Comparison of ENCODE assay signal across 10 cellular contexts in genomic region chr16:70162041-70162451, GRCh38. TPM values are rescaled to one million over a fixed set of nuclear protein-coding genes. Genes with fewer than 3 reads are reported as not detected.
DNase-seq lines count a peak whose midpoint lies in the region; ATAC-seq, FAIRE-seq and TF ChIP-seq lines count a peak whose summit lies in the region.
"Had no signal": no experiment of that assay in that cellular context is flagged by ENCODE, and none has a peak within 500 bp of the region (broad histone marks: within the 10 kb centered on the region; RNA-seq: fewer than 3 reads in every experiment).

No MANE protein-coding gene starts in this region.

- ATAC-seq in K562 (no peak; the same call in 1 of the 3 replicates), left lung (peak; percentile 54), GM18519 (IDR thresholded peaks at IDR 0.05; ENCODE audit: low FRiP score, unreplicated experiment) (no peak), gastrocnemius medialis (no peak)

- H4K5ac ChIP-seq in H9 (ENCODE audit: insufficient read length, low read depth, low read length): no peak overlapping the region

- no peaks in the 10 kb centered on the region for H3K27me3 Mint-ChIP-seq in H9 (ENCODE audit: low read depth)

- no peak for TF ChIP-seq EP300 in K562 (IDR thresholded peaks at IDR 0.05; ENCODE audit: low read length)

- H3K27ac Mint-ChIP-seq in H9: peak overlapping the region; percentile 9 to 54 (median 46); a peak in 4 of 7 replicates

- H2AFZ ChIP-seq in H9 (ENCODE audit: low read length) (no peak overlapping the region), K562 (ENCODE audit: low read depth, low read length) (no peak overlapping the region)

- no peaks in the 10 kb centered on the region for H3K23me2 ChIP-seq in H9 (ENCODE audit: insufficient read length, low read depth, low read length, poor library complexity, severe bottlenecking)

- CTCF ChIA-PET in K562 (lab: Yijun Ruan, JAX; ENCODE audit: low intra/inter-chr PET ratio): no interaction called here

- DNase-seq in A172 (ENCODE audit: low spot score) (peak; percentile 91), H9 (no peak), K562 (ENCODE audit: extremely low read depth in 1 of 4, low spot score in 3 of 4) (peak in 3 of 4 experiments; percentile 17 to 23 (median 17)), left lung (no peak), dedifferentiated amniotic fluid mesenchymal stem cell (ENCODE audit: extremely low spot score) (no peak), activated gamma-delta T cell (lab: John Stamatoyannopoulos, UW) (no peak), gastrocnemius medialis (no peak)
- DNase-seq: Calu3 had no signal

- no peak overlapping the region for H2AK5ac ChIP-seq in H9 (ENCODE audit: insufficient read length, low read length)

- intact Hi-C loops in K562 (cut with micrococcal nuclease) (no loop called here), left lung (cut with DNase I) (no loop called here), gastrocnemius medialis (cut with DNase I; ENCODE audit: low total_unique reads) (no loop called here)

- H3K79me2 ChIP-seq in H9 (ENCODE audit: insufficient read depth, low read length) (no peaks in the 10 kb centered on the region), K562 (ENCODE audit: control insufficient read depth, insufficient read depth, low read length) (no peaks in the 10 kb centered on the region)

- in situ Hi-C loops in K562 (cut with MboI): loop anchor here (10.0 kb wide), 1 partner anchor 217 kb away; no protein-coding TSS in a partner anchor
- in situ Hi-C loops in gastrocnemius medialis (cut with MboI; ENCODE audit: low sequenced_read_pairs in 4 of 4): no loop called here

- H3K36me3 ChIP-seq in K562 (ENCODE audit: control insufficient read depth, insufficient read depth, low read length) (peaks cover 54% of the 10 kb centered on the region), left lung (peaks cover 0 to 59% of the 10 kb centered on the region in 2 donors), gastrocnemius medialis (peaks cover 0 to 55% of the 10 kb centered on the region in 2 donors)

- no peak overlapping the region for H3K4me3 ChIP-seq in K562
- no peak overlapping the region for H3K4me3 ChIP-seq in left lung
- H3K4me3 ChIP-seq in gastrocnemius medialis: no peak overlapping the region

- H3K36me3 Mint-ChIP-seq in H9 (ENCODE audit: insufficient read depth in 1 of 3, low read depth in 3 of 3): peaks cover 2 to 12% (median 12%) of the 10 kb centered on the region in 3 experiments; a peak in 5 of 7 replicates

- H2BK15ac ChIP-seq in H9 (ENCODE audit: low read depth, low read length): no peak overlapping the region

- no peak overlapping the region for H3K4ac ChIP-seq in H9 (ENCODE audit: low read depth, low read length)

- H3K27ac ChIP-seq in H9 (ENCODE audit: insufficient read length, low read depth, low read length) (no peak overlapping the region), K562 (ENCODE audit: extremely low read depth, low read depth, low read length) (no peak overlapping the region), left lung (no peak overlapping the region), gastrocnemius medialis (no peak overlapping the region)

- no peak overlapping the region for H3T11ph ChIP-seq in H9 (ENCODE audit: low read length)

- no peak for FAIRE-seq in K562 (lab: Jason Lieb, UNC)

- H3K18ac ChIP-seq in H9 (ENCODE audit: insufficient read length, low read depth, low read length): no peak overlapping the region

- H3K14ac ChIP-seq in H9 (ENCODE audit: insufficient read depth, low read length): no peak overlapping the region

- no CpG with 5 or more reads among the region's 7 CpGs for WGBS in H9 (ENCODE audit: extremely low coverage, insufficient read length, low lambda C conversion rate)
- 43% methylated on average over 7 of the region's 7 CpGs for WGBS in K562 (ENCODE audit: insufficient coverage, low coverage, missing lambda C conversion rate)

- H2BK20ac ChIP-seq in H9 (ENCODE audit: low read depth, low read length, poor library complexity, severe bottlenecking): no peak overlapping the region

- no peak overlapping the region for H4K8ac ChIP-seq in H9 (replicated peaks; ENCODE audit: insufficient read length, low read depth, low read length)

- H3K56ac ChIP-seq in H9 (ENCODE audit: insufficient read length, low read depth, low read length): no peak overlapping the region

- no peak for TF ChIP-seq RAD21 in K562 (CRISPR knock-in tag; conservative IDR thresholded peaks at IDR 0.05 in 1 of 2, IDR thresholded peaks at IDR 0.05 in 1 of 2)

- H3K9me3 ChIP-seq in H9 (ENCODE audit: control insufficient read depth, low read depth, low read length): no peaks in the 10 kb centered on the region
- no peaks in the 10 kb centered on the region for H3K9me3 ChIP-seq in K562 (replicated peaks; ENCODE audit: control insufficient read depth, insufficient read depth, low read depth, low read length)
- no peaks in the 10 kb centered on the region for H3K9me3 ChIP-seq in left lung
- no peaks in the 10 kb centered on the region for H3K9me3 ChIP-seq in gastrocnemius medialis

- no peak overlapping the region for H2BK120ac ChIP-seq in H9 (ENCODE audit: low read depth, low read length, poor library complexity, severe bottlenecking)

- H3K4me2 ChIP-seq in H9 (ENCODE audit: insufficient read depth, insufficient read length, low read length) (no peak overlapping the region), K562 (ENCODE audit: insufficient read depth, low read length) (no peak overlapping the region)

- H3K4me1 ChIP-seq in H9 (ENCODE audit: insufficient read depth, low read length): no peaks in the 10 kb centered on the region
- peaks cover 0 to 4% of the 10 kb centered on the region in 2 experiments; a peak in 1 of 5 replicates for H3K4me1 ChIP-seq in K562 (replicated peaks in 1 of 2; ENCODE audit: control insufficient read depth in 2 of 2, insufficient read depth in 2 of 2, low read length in 2 of 2)
- no peaks in the 10 kb centered on the region for H3K4me1 ChIP-seq in left lung
- no peaks in the 10 kb centered on the region for H3K4me1 ChIP-seq in gastrocnemius medialis

- no peak overlapping the region for H2BK12ac ChIP-seq in H9 (ENCODE audit: insufficient read length, low read depth, low read length)

- no TSS peak for BruUV-seq in K562 (replicated peaks; lab: Mats Ljungman, UMichigan)

- H3K79me1 ChIP-seq in H9 (ENCODE audit: insufficient read depth, low read depth, low read length, poor library complexity, severe bottlenecking): no peaks in the 10 kb centered on the region

- no peak overlapping the region for H2BK5ac ChIP-seq in H9 (ENCODE audit: insufficient read length, low read length)

- no peak for TF ChIP-seq CTCF in H9 (conservative IDR thresholded peaks at IDR 0.05)
- no peak for TF ChIP-seq CTCF in K562 (IDR thresholded peaks at IDR 0.05 in 2 of 3, conservative IDR thresholded peaks at IDR 0.05 in 1 of 3; ENCODE audit: insufficient read depth in 2 of 3, low read depth in 1 of 3, low read length in 3 of 3)
- TF ChIP-seq CTCF in left lung (IDR thresholded peaks at IDR 0.05): no peak
- no peak for TF ChIP-seq CTCF in gastrocnemius medialis (IDR thresholded peaks at IDR 0.05 in 4 of 5, conservative IDR thresholded peaks at IDR 0.05 in 1 of 5)

- TF ChIP-seq POLR2A in K562 (conservative IDR thresholded peaks at IDR 0.05): no peak
- TF ChIP-seq POLR2A in gastrocnemius medialis (IDR thresholded peaks at IDR 0.05): no peak

- H3K9me3 Mint-ChIP-seq in H9: no peaks in the 10 kb centered on the region

- no peaks in the 10 kb centered on the region for H3K27me3 ChIP-seq in H9 (ENCODE audit: insufficient read depth, low read length)
- H3K27me3 ChIP-seq in K562 (ENCODE audit: control insufficient read depth in 2 of 2, insufficient read depth in 2 of 2, low read length in 2 of 2): no peaks in the 10 kb centered on the region; a peak in 1 of 5 replicates
- H3K27me3 ChIP-seq in left lung: no peaks in the 10 kb centered on the region
- no peaks in the 10 kb centered on the region for H3K27me3 ChIP-seq in gastrocnemius medialis

- no peak overlapping the region for H3K9ac ChIP-seq in H9 (ENCODE audit: extremely low read depth, insufficient read length, low read length)
- no peak overlapping the region for H3K9ac ChIP-seq in K562 (ENCODE audit: insufficient read depth in 1 of 2, low read depth in 2 of 2, low read length in 2 of 2)

- H4K20me1 ChIP-seq in H9 (ENCODE audit: control insufficient read depth, insufficient read depth, insufficient read length) (no peaks in the 10 kb centered on the region), K562 (replicated peaks; ENCODE audit: control insufficient read depth, insufficient read depth, low read length) (peaks cover 3% of the 10 kb centered on the region; the same call in 1 of the 2 replicates)

- no peak overlapping the region for H3K4me3 Mint-ChIP-seq in H9

- H3K4me1 Mint-ChIP-seq in H9: peaks cover 0 to 5% of the 10 kb centered on the region in 2 experiments; a peak in 1 of 4 replicates

- POLR2A ChIA-PET in K562 (lab: Yijun Ruan, JAX): interaction anchor here (0.5 to 0.6 kb wide), 2 partner anchors 90 to 1335 kb away, joined by 3 read pairs; partner anchors contain the start of gene EXOSC6

- H4K91ac ChIP-seq in H9 (ENCODE audit: insufficient read length, low read depth, low read length): no peak overlapping the region

- no peak overlapping the region for H3K23ac ChIP-seq in H9 (ENCODE audit: insufficient read length, low read depth, low read length)

- H3K9me1 ChIP-seq in K562 (ENCODE audit: control insufficient read depth, insufficient read depth, low read length): no peaks in the 10 kb centered on the region

RNA-seq across cellular contexts. Expression of gene CLEC18C, which starts 11.5 kb away (rescaled TPM):
- total RNA-seq in A172 (2014; rRNA removed; shearing (Covaris generic)): 3.3 and 3.6 TPM in 2 replicates
- total RNA-seq in H9 (2021) (0.11 TPM in 1 of 2 replicates, not detected in the other), K562 (2014; rRNA removed) (1.0 and 1.3 TPM in 2 replicates), K562 (2014; rRNA removed; fragmentation: Illumina TruSeq; extraction: Trizol) (0.15 TPM in 1 of 2 replicates, not detected in the other), K562 (2015; rRNA removed; fragmentation: Illumina TruSeq; extraction: Trizol) (0.54 and 0.90 TPM in 2 replicates), K562 (2021) (0.62 and 0.89 TPM in 2 replicates), left lung (under 1 TPM in 1 of 2 donors, not detected in 1; 0.15 TPM), gastrocnemius medialis (under 1 TPM in 3 of 4 donors, not detected in 1; 0.18 to 0.49 (median 0.41) TPM)
- total RNA-seq in K562 (2011; cell fraction: chromatin; rRNA removed; ENCODE audit: low replicate concordance): 6.2 and 13.1 TPM in 2 replicates
- total RNA-seq in K562 (2011; cell fraction: nucleolus; rRNA removed): 11.7 TPM in 2 replicates
- total RNA-seq in K562 (2011; cell fraction: nucleoplasm; rRNA removed): 5.7 and 6.2 TPM in 2 replicates
- polyA plus RNA-seq in K562 (2011; rRNA removed) (0.35 and 1.1 TPM in 2 replicates), K562 (2014; fragmentation: Illumina TruSeq; extraction: Trizol) (0.06 and 0.11 TPM in 2 replicates), K562 (2014; fragmentation: Nextera tagmentation; extraction: Ambion mirVana) (not detected), K562 (2014; rRNA removed) (0.38 and 0.60 TPM in 2 replicates)
- 0.24 TPM in 2 replicates for polyA plus RNA-seq in K562 (2011; cell fraction: cytosol; rRNA removed)
- polyA plus RNA-seq in K562 (2011; cell fraction: nucleus; rRNA removed): 10.8 and 12.1 TPM in 2 replicates
- 0.39 and 0.89 TPM in 2 replicates for polyA plus RNA-seq in K562 (2012)
- 0.99 and 1.0 TPM in 2 replicates for polyA minus RNA-seq in K562 (2011; rRNA and poly(A)+ RNA removed)
- 0.95 and 2.3 TPM in 2 replicates for polyA minus RNA-seq in K562 (2011; cell fraction: cytosol; rRNA and poly(A)+ RNA removed)
- polyA minus RNA-seq in K562 (2011; cell fraction: nucleus; rRNA and poly(A)+ RNA removed): 6.7 and 8.3 TPM in 2 replicates
- total RNA-seq: subcutaneous adipose tissue had no signal

RNA-seq across cellular contexts. Expression of gene PDPR, which starts 47.9 kb away (rescaled TPM):
- total RNA-seq in A172 (2014; rRNA removed; shearing (Covaris generic)): 14.5 and 16.6 TPM in 2 replicates
- total RNA-seq in H9 (2021) (35.4 and 37.2 TPM in 2 replicates), K562 (2014; rRNA removed) (10.9 and 15.4 TPM in 2 replicates), K562 (2014; rRNA removed; fragmentation: Illumina TruSeq; extraction: Trizol) (15.9 and 16.8 TPM in 2 replicates), K562 (2015; rRNA removed; fragmentation: Illumina TruSeq; extraction: Trizol) (19.2 and 19.5 TPM in 2 replicates), K562 (2021) (26.0 and 26.9 TPM in 2 replicates), left lung (10 to 100 TPM; 16.5 to 26.0 TPM), gastrocnemius medialis (10 to 100 TPM; 20.2 to 25.4 (median 22.8) TPM)
- total RNA-seq in K562 (2011; cell fraction: chromatin; rRNA removed; ENCODE audit: low replicate concordance): 91.0 and 117 TPM in 2 replicates
- total RNA-seq in K562 (2011; cell fraction: nucleolus; rRNA removed): 62.0 and 64.2 TPM in 2 replicates
- total RNA-seq in K562 (2011; cell fraction: nucleoplasm; rRNA removed): 66.8 and 71.5 TPM in 2 replicates
- polyA plus RNA-seq in K562 (2011; rRNA removed) (33.6 and 35.7 TPM in 2 replicates), K562 (2014; fragmentation: Illumina TruSeq; extraction: Trizol) (26.1 and 28.0 TPM in 2 replicates), K562 (2014; fragmentation: Nextera tagmentation; extraction: Ambion mirVana) (1 to 10 TPM; 4.9 to 7.8 TPM), K562 (2014; rRNA removed) (19.1 and 21.0 TPM in 2 replicates)
- 24.5 and 29.6 TPM in 2 replicates for polyA plus RNA-seq in K562 (2011; cell fraction: cytosol; rRNA removed)
- polyA plus RNA-seq in K562 (2011; cell fraction: nucleus; rRNA removed): 63.0 and 86.6 TPM in 2 replicates
- polyA plus RNA-seq in K562 (2012): 17.4 and 19.5 TPM in 2 replicates
- polyA minus RNA-seq in K562 (2011; rRNA and poly(A)+ RNA removed): 47.9 and 56.3 TPM in 2 replicates
- polyA minus RNA-seq in K562 (2011; cell fraction: cytosol; rRNA and poly(A)+ RNA removed): 24.7 and 27.3 TPM in 2 replicates
- 30.4 and 39.0 TPM in 2 replicates for polyA minus RNA-seq in K562 (2011; cell fraction: nucleus; rRNA and poly(A)+ RNA removed)

Comparison
In these comparisons a context has a peak if more than half of its experiments do, and no peak if none do; other contexts are left out.
1. DNase-seq: peak in A172 (single experiment) and K562 (3 of 4); none in H9 (single experiment), left lung (0 of 2), dedifferentiated amniotic fluid mesenchymal stem cell (single experiment), activated gamma-delta T cell (single experiment) and gastrocnemius medialis (0 of 2).